Comparison of ENCODE assay signal across 8 cellular contexts in the genomic region with DNA sequence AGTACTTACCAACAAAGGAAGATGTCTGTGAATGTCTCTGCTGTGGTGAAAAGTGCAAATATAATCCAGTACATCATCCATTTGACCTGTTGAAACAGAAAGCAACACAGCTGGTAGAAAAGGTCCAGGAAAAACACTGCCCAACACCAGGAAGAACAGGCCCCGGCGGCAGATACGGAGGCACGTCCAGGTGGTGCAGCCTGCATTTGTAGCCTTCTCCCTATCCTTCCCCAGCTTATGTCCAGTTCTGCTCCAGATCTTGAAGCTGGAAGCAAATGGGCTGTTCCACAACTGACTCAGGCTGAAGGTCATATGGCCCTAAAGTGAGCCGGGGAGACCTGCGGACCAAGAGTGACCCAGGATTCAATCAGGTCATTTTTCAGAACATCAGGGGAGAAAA.
"Had no signal": no experiment of that assay in that cellular context is flagged by ENCODE, and none has a peak within 500 bp of the region (broad histone marks: within the 10 kb centered on the region; RNA-seq: fewer than 3 reads in every experiment).

No MANE protein-coding gene starts in this region.

- H3K27ac Mint-ChIP-seq: GM23338, H9 had no signal

- H3K4me3 ChIP-seq: GM23338, K562 had no signal

- H3K4me3 Mint-ChIP-seq: GM23338, H9 had no signal

- DNase-seq: H9, HCEC 1CT, IMR-90 had no signal

- FAIRE-seq: H1, H54, HTR-8/SVneo, K562 had no signal

- ATAC-seq: GM23338, K562 had no signal

- H3K4me1 Mint-ChIP-seq: GM23338 had no signal
